In genomic region chr22:16964366-16964765, GRCh38 we compare ENCODE assay signal across 18 cellular contexts. TPM values are rescaled to one million over a fixed set of nuclear protein-coding genes. Genes with fewer than 3 reads are reported as not detected.
DNase-seq lines count a peak whose midpoint lies in the region; ATAC-seq and TF ChIP-seq lines count a peak whose summit lies in the region.
"Had no signal": no experiment of that assay in that cellular context is flagged by ENCODE, and none has a peak within 500 bp of the region (broad histone marks: within the 10 kb centered on the region; RNA-seq: fewer than 3 reads in every experiment).

No MANE protein-coding gene starts in this region.

- H3K36me3 ChIP-seq in right atrium auricular region (no peaks in the 10 kb centered on the region), lung (ENCODE audit: control insufficient read depth in 2 of 2, insufficient read depth in 2 of 2, low read length in 2 of 2) (no peaks in the 10 kb centered on the region)

- H3K4me1 ChIP-seq in right atrium auricular region: no peaks in the 10 kb centered on the region
- no peaks in the 10 kb centered on the region for H3K4me1 ChIP-seq in lung (ENCODE audit: control insufficient read depth in 2 of 2, insufficient read depth in 2 of 2, low read length in 2 of 2)

- no peak for ATAC-seq in left ventricle myocardium superior
- ATAC-seq in lung (ENCODE audit: insufficient read depth, low FRiP score): no peak
- ATAC-seq in GM19452 (IDR thresholded peaks at IDR 0.05; ENCODE audit: unreplicated experiment): no peak
- no peak for ATAC-seq in HG03095 (IDR thresholded peaks at IDR 0.05; ENCODE audit: unreplicated experiment)
- ATAC-seq: K562 had no signal

- CTCF ChIA-PET in HEK293T (lab: Yijun Ruan, JAX): no interaction called here

- no peaks in the 10 kb centered on the region for H3K9me3 ChIP-seq in right atrium auricular region
- peaks cover 0 to 6% of the 10 kb centered on the region in 2 donors for H3K9me3 ChIP-seq in lung (ENCODE audit: control insufficient read depth in 2 of 2, insufficient read depth in 1 of 2, low read length in 1 of 2)

- H3K27me3 ChIP-seq in right atrium auricular region (no peaks in the 10 kb centered on the region), lung (ENCODE audit: control insufficient read depth, insufficient read depth) (no peaks in the 10 kb centered on the region)

- DNase-seq in right atrium auricular region (ENCODE audit: low spot score) (peak; percentile 40), left ventricle myocardium superior (no peak), D341Med (ENCODE audit: low spot score) (peak; percentile 5), HEK293T (ENCODE audit: extremely low spot score) (peak; percentile 5), lung (ENCODE audit: low spot score) (peak; percentile 23)
- DNase-seq: ACHN; AML-193; Calu3; CD4-positive, alpha-beta memory T cell; DMS 273 treated with DMSO at 0.1 percent for 48 hours; DMS53; H9; IMR-90 had no signal

- intact Hi-C loops in left ventricle myocardium superior (cut with micrococcal nuclease): no loop called here

- no peak overlapping the region for H3K27ac ChIP-seq in right atrium auricular region
- no peak overlapping the region for H3K27ac ChIP-seq in lung (ENCODE audit: low read depth in 1 of 2, low read length in 1 of 2)

- 84 to 90% methylated on average over 5 of the region's 5 CpGs for WGBS in lung, 2 donors

- POLR2A ChIA-PET in HEK293T (lab: Yijun Ruan, JAX): no interaction called here

- H3K4me3 ChIP-seq in right atrium auricular region (no peak overlapping the region), lung (no peak overlapping the region)
- H3K4me3 ChIP-seq: K562 had no signal

- no peak for TF ChIP-seq CTCF in right atrium auricular region (IDR thresholded peaks at IDR 0.05)
- TF ChIP-seq CTCF in lung (IDR thresholded peaks at IDR 0.05; ENCODE audit: control extremely low read depth, extremely low read depth): no peak

TF ChIP-seq in HEK293T, 16 proteins besides CTCF, POLR2A, EP300 and RAD21:
- TF ChIP-seq SUZ12 (IDR thresholded peaks at IDR 0.05) (no peak), ARNT (IDR thresholded peaks at IDR 0.05) (no peak)

RNA-seq across cellular contexts. Expression of gene GAB4, which starts 43.7 kb away (rescaled TPM):
- total RNA-seq in right atrium auricular region (not detected), left ventricle myocardium superior (not detected), lung (not detected)
- polyA plus RNA-seq in lung: not detected
- total RNA-seq: Calu3; CD4-positive, alpha-beta memory T cell; H9; IMR-90 had no signal
- polyA plus RNA-seq: BJ; CD14-positive monocyte; CD4-positive, alpha-beta memory T cell; IMR-90 had no signal
